Comparison of ENCODE assay signal across 1 cellular context in genomic region chr11:821513-822371, GRCh38.
TF ChIP-seq lines count a peak whose summit lies in the region.

No MANE protein-coding gene starts in this region.

TF ChIP-seq in A549, 52 proteins besides CTCF, POLR2A, EP300 and RAD21 (continued from another document):
- TF ChIP-seq PBX3 (IDR thresholded peaks at IDR 0.05) = 0 out of 2 replicates have a peak, but pooled peaks have one; percentile 1
